Comparison of ENCODE assay signal across 8 cellular contexts in genomic region chr3:190121061-190121765, GRCh38. TPM values are rescaled to one million over a fixed set of nuclear protein-coding genes. Genes with fewer than 3 reads are reported as not detected.
DNase-seq lines count a peak whose midpoint lies in the region; ATAC-seq, FAIRE-seq and TF ChIP-seq lines count a peak whose summit lies in the region.

No MANE protein-coding gene starts in this region.

- H3K4me1 ChIP-seq in tibial nerve, result peaks cover 0 to 21% (median 0%) of the 10 kb centered on the region in 4 donors

- intact Hi-C loops in activated CD4-positive, alpha-beta T cell treated with anti-CD3 and anti-CD28 coated beads, Interleukin-2, amount 10 ng/mL, durations not matched to agents 24 days and 14 days (cut with micrococcal nuclease), result no loop called here
- intact Hi-C loops in lower leg skin (cut with DNase I; ENCODE audit: low total_unique reads), result no loop called here

- H3K4me1 Mint-ChIP-seq in activated CD4-positive, alpha-beta T cell treated with anti-CD3 and anti-CD28 coated beads, Interleukin-2, amount 10 ng/mL, durations not matched to agents 24 days and 14 days, result peaks cover 3% of the 10 kb centered on the region

- H3K27me3 ChIP-seq in bronchial epithelial cell (ENCODE audit: control insufficient read depth, insufficient read depth, low read length) (no peaks in the 10 kb centered on the region), tibial nerve (no peaks in the 10 kb centered on the region)

- peak overlapping the region; percentile 70 for H3K4me3 ChIP-seq in bronchial epithelial cell (ENCODE audit: low read depth, low read length)
- H3K4me3 ChIP-seq in lower leg skin (ENCODE audit: low read depth, poor library complexity, severe bottlenecking), result peak overlapping the region; percentile 51
- H3K4me3 ChIP-seq in tibial nerve, result peak overlapping the region; percentile 48 to 82 (median 62)

- no peaks in the 10 kb centered on the region for H3K9me3 Mint-ChIP-seq in activated CD4-positive, alpha-beta T cell treated with anti-CD3 and anti-CD28 coated beads, Interleukin-2, amount 10 ng/mL, durations not matched to agents 24 days and 14 days

- no peaks in the 10 kb centered on the region for H3K36me3 Mint-ChIP-seq in activated CD4-positive, alpha-beta T cell treated with anti-CD3 and anti-CD28 coated beads, Interleukin-2, amount 10 ng/mL, durations not matched to agents 24 days and 14 days (ENCODE audit: low read depth)

- H3K27me3 Mint-ChIP-seq in activated CD4-positive, alpha-beta T cell treated with anti-CD3 and anti-CD28 coated beads, Interleukin-2, amount 10 ng/mL, durations not matched to agents 24 days and 14 days, result peaks cover 63% of the 10 kb centered on the region

- ATAC-seq in GM21447 (IDR thresholded peaks at IDR 0.05; ENCODE audit: unreplicated experiment), result no peak

- H3K36me3 ChIP-seq in bronchial epithelial cell (ENCODE audit: control insufficient read depth, insufficient read depth, low read length), result no peaks in the 10 kb centered on the region
- H3K36me3 ChIP-seq in tibial nerve, result no peaks in the 10 kb centered on the region

- 34 to 43% methylated on average over 23 of the region's 23 CpGs for WGBS in lower leg skin, 2 donors
- WGBS in tibial nerve, 2 donors, result 60 to 62% methylated on average over 23 of the region's 23 CpGs

- TF ChIP-seq POLR2A in lower leg skin (IDR thresholded peaks at IDR 0.05) (no peak), tibial nerve (IDR thresholded peaks at IDR 0.05) (no peak)

- TF ChIP-seq EP300 in tibial nerve (IDR thresholded peaks at IDR 0.05), result no peak

- no peak overlapping the region for H3K27ac Mint-ChIP-seq in activated CD4-positive, alpha-beta T cell treated with anti-CD3 and anti-CD28 coated beads, Interleukin-2, amount 10 ng/mL, durations not matched to agents 24 days and 14 days

- DNase-seq in activated CD4-positive, alpha-beta T cell treated with anti-CD3 and anti-CD28 coated beads, Interleukin-2, amount 10 ng/mL, durations not matched to agents 24 days and 14 days, result no peak
- no peak for DNase-seq in activated CD4-positive, alpha-beta T cell treated with anti-CD3 and anti-CD28 coated beads for 48 hours
- no peak for DNase-seq in bronchial epithelial cell (ENCODE audit: low read depth)
- DNase-seq in lower leg skin (ENCODE audit: low spot score in 2 of 2), result no peak
- DNase-seq in tibial nerve (ENCODE audit: low spot score in 2 of 2), result no peak
- DNase-seq in hypothalamus (lab: John Stamatoyannopoulos, UW), result no peak
- no peak for DNase-seq in NCI-H774 (lab: John Stamatoyannopoulos, UW)

- FAIRE-seq in bronchial epithelial cell (lab: Jason Lieb, UNC), result no peak

- H3K9me3 ChIP-seq in tibial nerve, result no peaks in the 10 kb centered on the region

- H3K4me3 Mint-ChIP-seq in activated CD4-positive, alpha-beta T cell treated with anti-CD3 and anti-CD28 coated beads, Interleukin-2, amount 10 ng/mL, durations not matched to agents 24 days and 14 days, result peak overlapping the region; percentile 27

- peak overlapping the region in 3 of 4 donors; percentile 69 to 74 (median 73) for H3K27ac ChIP-seq in tibial nerve

- TF ChIP-seq CTCF in bronchial epithelial cell (IDR thresholded peaks at IDR 0.05; ENCODE audit: insufficient read depth, low read length, severe bottlenecking) (no peak), lower leg skin (IDR thresholded peaks at IDR 0.05) (no peak), tibial nerve (IDR thresholded peaks at IDR 0.05) (no peak)

RNA-seq across cellular contexts. Expression of gene P3H2, which starts 0.5 kb away (rescaled TPM):
- total RNA-seq in activated CD4-positive, alpha-beta T cell treated with anti-CD3 and anti-CD28 coated beads, Interleukin-2, amount 10 ng/mL, durations not matched to agents 24 days and 14 days, result not detected in 2 replicates
- total RNA-seq in bronchial epithelial cell (7.6 and 14.6 TPM in 2 replicates), lower leg skin (10 to 100 TPM; 20.0 to 41.9 (median 35.6) TPM), tibial nerve (10 to 100 TPM in 2 of 4 donors, 1 to 10 TPM in 2; 2.7 to 17.9 (median 12.9) TPM)
